21 cellular contexts compared by ENCODE assay signal in genomic region chr5:40397976-40398375, GRCh38.
"Had no signal": no experiment of that assay in that cellular context is flagged by ENCODE, and none has a peak within 500 bp of the region (broad histone marks: within the 10 kb centered on the region; RNA-seq: fewer than 3 reads in every experiment).

No MANE protein-coding gene starts in this region.

- ATAC-seq: Panc1, Right ventricle myocardium inferior had no signal

- H3K4me3 Mint-ChIP-seq: activated naive CD8-positive, alpha-beta T cell treated with anti-CD3 and anti-CD28 coated beads, Interleukin-2, amount 10 ng/mL, durations not matched to agents 7 days and 5 days had no signal

- H3K27ac Mint-ChIP-seq: activated naive CD8-positive, alpha-beta T cell treated with anti-CD3 and anti-CD28 coated beads, Interleukin-2, amount 10 ng/mL, durations not matched to agents 7 days and 5 days had no signal

- H3K27me3 Mint-ChIP-seq: activated naive CD8-positive, alpha-beta T cell treated with anti-CD3 and anti-CD28 coated beads, Interleukin-2, amount 10 ng/mL, durations not matched to agents 7 days and 5 days had no signal

- DNase-seq: activated CD4-positive, CD25-positive, alpha-beta regulatory T cell; activated effector memory CD4-positive, alpha-beta T cell treated with anti-CD3 and anti-CD28 coated beads, Interleukin-2, amount 50 U/mL, for 16 hours; activated naive CD8-positive, alpha-beta T cell treated with anti-CD3 and anti-CD28 coated beads, Interleukin-2, amount 10 ng/mL, durations not matched to agents 7 days and 5 days; aorta; caudate nucleus; colonic mucosa; MG63; NCI-H1105; NCI-H1436; NCI-H187; NCI-H2081; NCI-H510A treated with DMSO at 0.1 percent for 48 hours; NCI-H69; NK-92 treated with Interleukin-12 subunit alpha and Interleukin-12 subunit beta, amount 100 ng/mL, for 24 hours; OCI-M1; RPMI8226; SJCRH30; SK-N-SH; T-helper 1 cell had no signal
